Comparison of ENCODE assay signal across 10 cellular contexts in the genomic region with DNA sequence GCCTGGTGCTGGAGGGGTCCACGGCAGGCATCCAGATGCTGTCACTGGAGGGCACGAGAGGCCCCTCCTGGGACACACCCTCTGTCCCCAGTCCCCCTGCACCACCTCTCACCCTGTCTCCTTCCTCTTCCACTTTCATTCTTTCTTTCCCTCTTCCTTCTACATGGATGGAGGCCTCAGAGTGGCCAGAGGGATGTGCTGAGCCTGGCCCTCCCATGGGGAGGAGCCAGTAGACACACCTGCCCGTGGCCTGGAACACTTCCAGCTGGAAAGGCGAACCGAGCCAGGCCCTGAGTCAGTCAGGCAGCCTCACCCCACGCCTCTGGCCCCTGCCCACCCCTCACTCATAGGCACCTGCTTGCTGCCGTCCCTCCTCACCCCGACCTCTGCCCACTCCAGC. TPM values are rescaled to one million over a fixed set of nuclear protein-coding genes. Genes with fewer than 3 reads are reported as not detected.
A peak's percentile ranks its signal among the peaks of the same experiment; 100 is the strongest.
DNase-seq lines count a peak whose midpoint lies in the region; ATAC-seq lines count a peak whose summit lies in the region.
"Had no signal": no experiment of that assay in that cellular context is flagged by ENCODE, and none has a peak within 500 bp of the region (broad histone marks: within the 10 kb centered on the region; RNA-seq: fewer than 3 reads in every experiment).

No MANE protein-coding gene starts in this region.

- H3K27ac ChIP-seq in epithelial cell of prostate = no peak overlapping the region
- H3K27ac ChIP-seq: heart left ventricle had no signal

- DNase-seq in NCI-H2081 (lab: John Stamatoyannopoulos, UW) (peak; percentile 12 to 39), NCI-H2081 treated with DMSO at 0.1 percent for 48 hours (lab: John Stamatoyannopoulos, UW) (no peak), NCI-H748 treated with DMSO at 0.1 percent for 48 hours (lab: John Stamatoyannopoulos, UW) (peak; percentile 0), epithelial cell of prostate (ENCODE audit: low read depth, low spot score) (peak; percentile 52), sciatic nerve (ENCODE audit: low spot score) (no peak), NCI-H524 (lab: John Stamatoyannopoulos, UW) (no peak)
- DNase-seq: heart left ventricle, natural killer cell had no signal

- ATAC-seq in sciatic nerve (peak; percentile 22), HG03565 (IDR thresholded peaks at IDR 0.05; ENCODE audit: unreplicated experiment) (no peak), HG03159 (IDR thresholded peaks at IDR 0.05; ENCODE audit: unreplicated experiment) (no peak)
- ATAC-seq: natural killer cell had no signal

- intact Hi-C loops in sciatic nerve (cut with DNase I) = no loop called here

RNA-seq across cellular contexts. Expression of a gene that starts 55.9 kb away (rescaled TPM):
- total RNA-seq in sciatic nerve = 72.2 TPM

Comparison
In these comparisons a context has a peak if more than half of its experiments do, and no peak if none do; other contexts are left out.
1. DNase-seq: peak in NCI-H2081 (2 of 2), NCI-H748 treated with DMSO at 0.1 percent for 48 hours (single experiment) and epithelial cell of prostate (single experiment); none in NCI-H2081 treated with DMSO at 0.1 percent for 48 hours (single experiment), sciatic nerve (single experiment) and NCI-H524 (0 of 2).